ENCODE assay signal across 8 cellular contexts in the genomic region with DNA sequence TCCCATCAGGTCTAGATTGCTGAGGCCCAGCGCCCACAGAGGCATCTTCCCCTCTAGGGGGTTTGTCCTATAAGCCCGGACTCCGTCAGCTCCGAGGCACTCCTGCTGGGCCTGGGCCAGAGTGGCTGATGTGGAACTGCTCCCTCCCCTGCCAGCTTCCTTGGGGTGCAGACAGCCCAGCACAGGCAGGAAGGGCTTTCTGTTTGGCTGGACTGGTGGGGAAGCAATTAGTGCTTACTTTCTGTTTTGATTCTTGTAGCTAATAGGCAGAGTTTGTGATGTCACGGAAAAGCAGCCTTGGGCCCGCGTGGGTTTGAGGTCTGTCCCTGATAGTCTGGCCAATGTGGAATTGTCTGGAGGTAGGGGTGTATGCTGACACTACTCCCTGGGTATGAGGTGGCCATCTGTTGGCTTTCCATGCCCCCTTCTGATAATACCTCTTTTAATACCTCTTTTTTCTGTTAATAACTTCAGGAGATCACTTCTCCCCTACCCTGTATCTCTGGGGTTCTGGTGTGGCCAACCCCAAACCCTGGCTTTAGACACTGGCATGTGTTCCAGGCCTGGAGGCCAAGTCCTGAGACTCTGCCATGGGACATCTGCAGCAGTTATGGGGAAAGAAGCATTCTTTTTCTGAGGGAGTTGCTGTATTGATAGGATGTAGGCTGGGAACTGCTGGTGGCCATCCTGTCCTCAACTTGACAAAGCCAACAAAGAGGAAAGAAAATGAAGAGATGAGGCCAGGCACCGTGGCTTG.
DNase-seq lines count a peak whose midpoint lies in the region; ATAC-seq and TF ChIP-seq lines count a peak whose summit lies in the region.

No MANE protein-coding gene starts in this region.

- H3F3A ChIP-seq in smooth muscle cell (ENCODE audit: low read depth), result peaks cover 4% of the 10 kb centered on the region

- no peak overlapping the region for H2AFZ ChIP-seq in smooth muscle cell (ENCODE audit: low read depth)

- H3K27ac ChIP-seq in left ventricle myocardium inferior (replicated peaks) (peak overlapping the region; percentile 88), smooth muscle cell (ENCODE audit: low read depth) (peak overlapping the region; percentile 90)

- H3K4me3 ChIP-seq in left ventricle myocardium inferior (peak overlapping the region; percentile 48), smooth muscle cell (no peak overlapping the region)

- WGBS in smooth muscle cell (ENCODE audit: low lambda C conversion rate), result 85% methylated on average over 8 of the region's 8 CpGs

- H3K4me1 ChIP-seq in left ventricle myocardium inferior, result peaks cover 39% of the 10 kb centered on the region
- peaks cover 7% of the 10 kb centered on the region for H3K4me1 ChIP-seq in smooth muscle cell (ENCODE audit: low read depth)

- H3K27me3 ChIP-seq in left ventricle myocardium inferior (ENCODE audit: low read depth), result no peaks in the 10 kb centered on the region
- no peaks in the 10 kb centered on the region for H3K27me3 ChIP-seq in smooth muscle cell (ENCODE audit: low read depth)

- peaks cover 50% of the 10 kb centered on the region for H3K79me2 ChIP-seq in smooth muscle cell (ENCODE audit: low read depth)

- H3K9ac ChIP-seq in smooth muscle cell (ENCODE audit: low read depth), result no peak overlapping the region

- TF ChIP-seq CTCF in left ventricle myocardium inferior (IDR thresholded peaks at IDR 0.05; ENCODE audit: borderline replicate concordance), result no peak
- TF ChIP-seq CTCF in smooth muscle cell (IDR thresholded peaks at IDR 0.05; ENCODE audit: borderline replicate concordance, insufficient read depth, poor library complexity, severe bottlenecking), result no peak

- H3K4me2 ChIP-seq in smooth muscle cell, result no peak overlapping the region

- H3K9me3 ChIP-seq in left ventricle myocardium inferior (replicated peaks) (no peaks in the 10 kb centered on the region), smooth muscle cell (replicated peaks; ENCODE audit: low read depth) (no peaks in the 10 kb centered on the region)

- intact Hi-C loops in left ventricle myocardium inferior (cut with micrococcal nuclease), result no loop called here

- H4K20me1 ChIP-seq in smooth muscle cell (ENCODE audit: low read depth), result peaks cover 37% of the 10 kb centered on the region

- no peaks in the 10 kb centered on the region for H3K36me3 ChIP-seq in left ventricle myocardium inferior
- no peaks in the 10 kb centered on the region for H3K36me3 ChIP-seq in smooth muscle cell (ENCODE audit: low read depth)

- peak; percentile 15 for DNase-seq in T1000 (lab: John Stamatoyannopoulos, UW)
- DNase-seq in left ventricle myocardium inferior, result peak; percentile 62
- no peak for DNase-seq in smooth muscle cell (lab: John Stamatoyannopoulos, UW; ENCODE audit: unreplicated experiment)
- no peak for DNase-seq in stimulated activated CD4-positive, alpha-beta T cell treated with anti-CD3 and anti-CD28 coated beads, Interleukin-4, amount 100 ng/mL, for 24 hours
- no peak for DNase-seq in T-helper 2 cell
- DNase-seq in kidney glomerular epithelial cell (lab: John Stamatoyannopoulos, UW), result no peak
- no peak for DNase-seq in stimulated activated CD4-positive, alpha-beta T cell treated with anti-CD3 and anti-CD28 coated beads, Interleukin-4, amount 100 ng/mL, for 1 hour

- ATAC-seq in GM18498 (IDR thresholded peaks at IDR 0.05; ENCODE audit: unreplicated experiment), result peak; percentile 61

Comparison
In these comparisons a context has a peak if more than half of its experiments do, and no peak if none do; other contexts are left out.
1. DNase-seq: peak in T1000 (single experiment) and left ventricle myocardium inferior (single experiment); none in smooth muscle cell (single experiment), stimulated activated CD4-positive, alpha-beta T cell treated with anti-CD3 and anti-CD28 coated beads, Interleukin-4, amount 100 ng/mL, for 24 hours (single experiment), T-helper 2 cell (0 of 5), kidney glomerular epithelial cell (single experiment) and stimulated activated CD4-positive, alpha-beta T cell treated with anti-CD3 and anti-CD28 coated beads, Interleukin-4, amount 100 ng/mL, for 1 hour (single experiment).